Comparison of ENCODE assay signal across 11 cellular contexts in the genomic region with DNA sequence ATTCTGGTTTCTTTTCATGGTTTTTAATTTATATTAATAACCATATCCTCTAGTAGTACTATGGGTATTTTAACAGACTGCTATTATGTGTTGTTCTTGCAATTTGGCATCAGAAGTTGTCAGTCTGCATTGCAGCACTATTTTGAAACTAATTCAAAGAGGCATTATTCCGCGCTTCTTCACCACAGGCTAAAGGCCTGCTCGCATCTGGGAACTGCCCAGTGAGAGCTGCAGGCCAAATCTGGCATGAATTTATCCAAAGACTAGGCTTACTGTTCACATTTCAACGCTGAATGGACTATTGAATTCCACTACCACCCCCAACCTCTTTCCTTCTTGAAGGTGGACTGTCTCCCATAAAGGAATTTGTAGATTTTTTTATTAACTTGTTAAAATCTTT.
"Had no signal": no experiment of that assay in that cellular context is flagged by ENCODE, and none has a peak within 500 bp of the region (broad histone marks: within the 10 kb centered on the region; RNA-seq: fewer than 3 reads in every experiment).

No MANE protein-coding gene starts in this region.

- DNase-seq: activated CD4-positive, alpha-beta T cell treated with anti-CD3 and anti-CD28 coated beads for 48 hours; dermis blood vessel endothelial cell; esophagus squamous epithelium; foreskin fibroblast; SK-N-SH; stimulated activated CD4-positive, alpha-beta T cell treated with anti-CD3 and anti-CD28 coated beads, Interleukin-4, amount 100 ng/mL, for 1 hour; stimulated activated CD8-positive, alpha-beta memory T cell treated with anti-CD3 and anti-CD28 coated beads, Interleukin-4, amount 100 ng/mL, for 48 hours; stimulated activated naive CD8-positive, alpha-beta T cell treated with anti-CD3 and anti-CD28 coated beads, Interleukin-15, Interleukin-2, amounts not matched to agents 100 U/mL and 50 U/mL, for 24 hours had no signal

- H3K27me3 ChIP-seq: esophagus squamous epithelium had no signal

- H3K27ac Mint-ChIP-seq: activated naive CD4-positive, alpha-beta T cell treated with anti-CD3 and anti-CD28 coated beads, Interleukin-2, amount 50 U/mL, for 24 hours; WTC11 had no signal

- H3K4me3 Mint-ChIP-seq: activated naive CD4-positive, alpha-beta T cell treated with anti-CD3 and anti-CD28 coated beads, Interleukin-2, amount 50 U/mL, for 24 hours; WTC11 had no signal

- H3K4me3 ChIP-seq: esophagus squamous epithelium, thoracic aorta had no signal

- H3K9me3 ChIP-seq: esophagus squamous epithelium, thoracic aorta had no signal

- H3K4me1 Mint-ChIP-seq: activated naive CD4-positive, alpha-beta T cell treated with anti-CD3 and anti-CD28 coated beads, Interleukin-2, amount 50 U/mL, for 24 hours; WTC11 had no signal

- ATAC-seq: stimulated activated naive CD8-positive, alpha-beta T cell treated with anti-CD3 and anti-CD28 coated beads, Interleukin-15, Interleukin-2, amounts not matched to agents 100 U/mL and 50 U/mL, for 24 hours; WTC11 had no signal

- H3K4me1 ChIP-seq: esophagus squamous epithelium had no signal

- H3K9me3 Mint-ChIP-seq: activated naive CD4-positive, alpha-beta T cell treated with anti-CD3 and anti-CD28 coated beads, Interleukin-2, amount 50 U/mL, for 24 hours had no signal

- H3K27ac ChIP-seq: esophagus squamous epithelium, thoracic aorta had no signal

- H3K36me3 ChIP-seq: esophagus squamous epithelium, thoracic aorta had no signal
